11 cellular contexts compared by ENCODE assay signal in the genomic region with DNA sequence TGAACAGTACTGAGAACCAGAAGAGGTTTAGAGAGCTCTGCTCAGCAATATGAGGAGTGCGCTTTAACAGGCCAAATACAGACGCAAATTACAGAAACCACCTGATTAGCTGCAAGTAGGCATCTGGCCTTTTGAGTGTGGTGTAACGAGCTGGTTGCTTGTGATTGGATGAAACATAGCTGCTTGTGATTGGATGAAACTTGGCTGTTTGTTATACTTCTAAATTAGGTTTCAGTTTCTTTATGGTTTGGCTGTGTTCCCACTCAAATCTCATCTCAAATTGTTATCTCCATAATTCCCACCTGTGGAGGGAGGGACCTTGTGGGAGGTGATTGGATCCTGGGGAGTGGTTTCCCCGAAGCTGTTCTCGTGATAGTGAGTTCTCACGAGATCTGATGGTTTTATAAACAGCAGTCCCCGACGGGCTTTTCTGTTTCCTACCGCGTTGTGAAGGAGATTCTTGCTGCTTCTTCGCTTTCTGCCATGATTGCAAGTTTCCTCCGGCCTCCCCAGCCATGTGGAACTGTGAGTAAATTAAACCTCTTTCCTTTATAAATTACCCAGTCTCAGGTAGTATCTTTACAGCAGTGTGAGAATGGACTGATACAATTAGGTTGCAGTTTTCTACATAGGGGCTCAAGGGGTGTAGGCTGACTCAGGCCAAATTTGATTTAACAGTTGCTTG.
DNase-seq lines count a peak whose midpoint lies in the region; ATAC-seq lines count a peak whose summit lies in the region.
"Had no signal": no experiment of that assay in that cellular context is flagged by ENCODE, and none has a peak within 500 bp of the region (broad histone marks: within the 10 kb centered on the region; RNA-seq: fewer than 3 reads in every experiment).

No MANE protein-coding gene starts in this region.

- peak; percentile 9 for DNase-seq in DMS 273 (lab: John Stamatoyannopoulos, UW; ENCODE audit: unreplicated experiment)
- DNase-seq in DMS 273 treated with DMSO at 0.1 percent for 48 hours (lab: John Stamatoyannopoulos, UW): no peak
- peak; percentile 99 for DNase-seq in NCI-H2029 (lab: John Stamatoyannopoulos, UW)
- DNase-seq in SHP77 (lab: John Stamatoyannopoulos, UW): peak; percentile 89 to 94
- peak; percentile 40 for DNase-seq in posterior vena cava (ENCODE audit: low spot score)
- DNase-seq in activated CD8-positive, alpha-beta T cell treated with anti-CD3 and anti-CD28 coated beads, Interleukin-2, amount 10 ng/mL, durations not matched to agents 7 days and 5 days: no peak
- DNase-seq in GM03348 (ENCODE audit: low spot score): no peak
- no peak for DNase-seq in activated CD4-positive, alpha-beta T cell treated with anti-CD3 and anti-CD28 coated beads for 1 hour
- DNase-seq: left lung, SIG-M5 had no signal

- H3K27ac Mint-ChIP-seq in activated CD8-positive, alpha-beta T cell treated with anti-CD3 and anti-CD28 coated beads, Interleukin-2, amount 10 ng/mL, durations not matched to agents 7 days and 5 days: no peak overlapping the region

- no peak for ATAC-seq in activated CD8-positive, alpha-beta T cell treated with anti-CD3 and anti-CD28 coated beads, Interleukin-2, amount 10 ng/mL, durations not matched to agents 7 days and 5 days
- ATAC-seq: left lung had no signal

- no peaks in the 10 kb centered on the region for H3K4me1 Mint-ChIP-seq in activated CD8-positive, alpha-beta T cell treated with anti-CD3 and anti-CD28 coated beads, Interleukin-2, amount 10 ng/mL, durations not matched to agents 7 days and 5 days (ENCODE audit: low read depth)
- H3K4me1 Mint-ChIP-seq: neural crest cell had no signal

- no peaks in the 10 kb centered on the region for H3K9me3 Mint-ChIP-seq in activated CD8-positive, alpha-beta T cell treated with anti-CD3 and anti-CD28 coated beads, Interleukin-2, amount 10 ng/mL, durations not matched to agents 7 days and 5 days (ENCODE audit: insufficient read depth)

- CTCF ChIA-PET in activated CD8-positive, alpha-beta T cell treated with anti-CD3 and anti-CD28 coated beads, Interleukin-2, amount 10 ng/mL, durations not matched to agents 7 days and 5 days (lab: Charles Lee): no interaction called here

- POLR2A ChIA-PET in activated CD8-positive, alpha-beta T cell treated with anti-CD3 and anti-CD28 coated beads, Interleukin-2, amount 10 ng/mL, durations not matched to agents 7 days and 5 days (lab: Charles Lee): no interaction called here

- H3K4me3 Mint-ChIP-seq in activated CD8-positive, alpha-beta T cell treated with anti-CD3 and anti-CD28 coated beads, Interleukin-2, amount 10 ng/mL, durations not matched to agents 7 days and 5 days: no peak overlapping the region
- H3K4me3 Mint-ChIP-seq: neural crest cell had no signal

- H3K36me3 Mint-ChIP-seq in activated CD8-positive, alpha-beta T cell treated with anti-CD3 and anti-CD28 coated beads, Interleukin-2, amount 10 ng/mL, durations not matched to agents 7 days and 5 days (ENCODE audit: low read depth): no peaks in the 10 kb centered on the region

- intact Hi-C loops in posterior vena cava (cut with DNase I): no loop called here

- no peaks in the 10 kb centered on the region for H3K27me3 Mint-ChIP-seq in activated CD8-positive, alpha-beta T cell treated with anti-CD3 and anti-CD28 coated beads, Interleukin-2, amount 10 ng/mL, durations not matched to agents 7 days and 5 days (ENCODE audit: low read depth)

Comparison
In these comparisons a context has a peak if more than half of its experiments do, and no peak if none do; other contexts are left out.
1. DNase-seq: peak in DMS 273 (single experiment), NCI-H2029 (single experiment), SHP77 (2 of 2) and posterior vena cava (single experiment); none in DMS 273 treated with DMSO at 0.1 percent for 48 hours (single experiment), activated CD8-positive, alpha-beta T cell treated with anti-CD3 and anti-CD28 coated beads, Interleukin-2, amount 10 ng/mL, durations not matched to agents 7 days and 5 days (single experiment), GM03348 (single experiment) and activated CD4-positive, alpha-beta T cell treated with anti-CD3 and anti-CD28 coated beads for 1 hour (single experiment).